6 cellular contexts compared by ENCODE assay signal in genomic region chr17:7089570-7089969, GRCh38. TPM values are rescaled to one million over a fixed set of nuclear protein-coding genes. Genes with fewer than 3 reads are reported as not detected.
"Had no signal": no experiment of that assay in that cellular context is flagged by ENCODE, and none has a peak within 500 bp of the region (broad histone marks: within the 10 kb centered on the region; RNA-seq: fewer than 3 reads in every experiment).

No MANE protein-coding gene starts in this region.

RNA-seq across cellular contexts. Expression of gene CLEC10A, which starts 9.5 kb away (rescaled TPM):
- total RNA-seq: temporal lobe had no signal

RNA-seq across cellular contexts. Expression of gene ASGR2, which starts 25.1 kb away (rescaled TPM):
- total RNA-seq: temporal lobe, ureter, urinary bladder, uterus had no signal

RNA-seq across cellular contexts. Expression of gene SLC16A11, which starts 45.7 kb away (rescaled TPM):
- total RNA-seq: stomach, temporal lobe, urinary bladder, vagina had no signal
